8 cellular contexts compared by ENCODE assay signal in the genomic region with DNA sequence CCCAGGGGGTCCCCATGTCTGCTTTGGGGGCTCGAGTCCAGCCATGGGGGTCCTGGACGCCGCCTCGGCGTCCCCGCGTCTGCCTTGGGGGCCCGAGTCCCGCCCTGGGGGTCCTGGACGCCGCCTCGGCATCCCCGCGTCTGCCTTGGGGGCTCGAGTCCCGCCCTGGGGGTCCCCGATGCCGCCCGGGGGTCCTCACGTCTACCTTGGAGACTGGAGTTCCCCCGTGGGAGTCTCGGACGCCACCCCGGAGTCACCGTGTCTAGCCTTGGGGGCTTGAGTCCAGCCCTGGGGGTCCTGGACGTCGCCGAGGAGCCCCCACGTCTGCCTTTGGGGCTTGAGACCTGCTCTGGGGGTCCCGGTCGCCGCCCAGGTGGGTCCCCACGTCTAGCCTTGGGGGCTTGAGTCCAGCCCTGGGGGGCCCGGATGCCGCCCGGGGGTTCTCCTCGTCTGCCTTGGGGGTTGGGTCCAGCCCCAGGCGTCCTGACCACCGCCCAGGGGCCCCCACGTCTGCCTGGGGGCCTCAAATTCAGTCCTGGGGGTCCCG. TPM values are rescaled to one million over a fixed set of nuclear protein-coding genes. Genes with fewer than 3 reads are reported as not detected.
DNase-seq lines count a peak whose midpoint lies in the region; ATAC-seq and TF ChIP-seq lines count a peak whose summit lies in the region.

No MANE protein-coding gene starts in this region.

- no peak for TF ChIP-seq CTCF in C4-2B (conservative IDR thresholded peaks at IDR 0.05)

- H3K27ac ChIP-seq in C4-2B = peak overlapping the region; percentile 97
- peak overlapping the region; percentile 79 for H3K27ac ChIP-seq in SJCRH30
- peak overlapping the region; percentile 83 to 91 for H3K27ac ChIP-seq in esophagus (ENCODE audit: low read depth in 2 of 2, low read length in 1 of 2)

- no peak for ATAC-seq in GM21825 (IDR thresholded peaks at IDR 0.05; ENCODE audit: unreplicated experiment)
- no peak for ATAC-seq in HG03469 (IDR thresholded peaks at IDR 0.05; ENCODE audit: unreplicated experiment)

- 0% methylated on average over 39 to 41 of the region's 41 CpGs for whole genome bisulfite sequencing in esophagus, 2 donors

- peak overlapping the region; percentile 91 for H3K4me3 ChIP-seq in SJCRH30
- peak overlapping the region; percentile 75 to 93 for H3K4me3 ChIP-seq in esophagus (ENCODE audit: low read depth in 1 of 2, low read length in 2 of 2)
- peak overlapping the region; percentile 86 for H3K4me3 ChIP-seq in neuron (ENCODE audit: low read length)

- H3K27me3 ChIP-seq in SJCRH30 (no peaks in the 10 kb centered on the region), esophagus (ENCODE audit: control insufficient read depth in 1 of 2, insufficient read depth in 2 of 2, low read length in 2 of 2) (no peaks in the 10 kb centered on the region), neuron (ENCODE audit: insufficient read depth, low read length) (no peaks in the 10 kb centered on the region)

- H3K9me3 ChIP-seq in SJCRH30 (replicated peaks) (no peaks in the 10 kb centered on the region), esophagus (ENCODE audit: control insufficient read depth in 2 of 2, insufficient read depth in 1 of 2, low read depth in 1 of 2, low read length in 1 of 2) (peaks cover 0 to 3% of the 10 kb centered on the region in 2 donors), neuron (ENCODE audit: low read length) (peaks cover 4% of the 10 kb centered on the region)

- peaks cover 5% of the 10 kb centered on the region; the same call in 1 of the 2 replicates for H3K36me3 ChIP-seq in SJCRH30
- H3K36me3 ChIP-seq in esophagus (ENCODE audit: control insufficient read depth in 2 of 2, insufficient read depth in 2 of 2, low read length in 1 of 2) = peaks cover 3 to 15% of the 10 kb centered on the region in 2 donors
- peaks cover 15% of the 10 kb centered on the region for H3K36me3 ChIP-seq in neuron (ENCODE audit: insufficient read depth, low read length)

- DNase-seq in SJCRH30 (no peak), NCI-H1930 (lab: John Stamatoyannopoulos, UW) (no peak), NOMO-1 (lab: John Stamatoyannopoulos, UW; ENCODE audit: unreplicated experiment in 2 of 2) (no peak)

- H2AFZ ChIP-seq in neuron (ENCODE audit: low read depth, low read length) = peak overlapping the region; percentile 81

- H3K4me1 ChIP-seq in SJCRH30 = no peaks in the 10 kb centered on the region
- H3K4me1 ChIP-seq in esophagus (ENCODE audit: control insufficient read depth in 2 of 2, insufficient read depth in 2 of 2, low read length in 1 of 2) = peaks cover 9% of the 10 kb centered on the region in 2 donors
- H3K4me1 ChIP-seq in neuron (ENCODE audit: insufficient read depth, low read length) = peaks cover 8% of the 10 kb centered on the region

RNA-seq across cellular contexts. Expression of a gene that starts 1.1 kb away (rescaled TPM):
- total RNA-seq in SJCRH30 (2014; rRNA removed; shearing (Covaris generic)) = 29.6 and 37.0 TPM in 2 replicates
- polyA plus RNA-seq in esophagus = 10 to 100 TPM; 26.4 to 35.3 TPM

RNA-seq across cellular contexts. Expression of a gene that starts 38.5 kb away (rescaled TPM):
- total RNA-seq in SJCRH30 (2014; rRNA removed; shearing (Covaris generic)) = 16.0 and 16.2 TPM in 2 replicates
- 10 to 100 TPM; 14.5 to 19.3 TPM for polyA plus RNA-seq in esophagus
